Comparison of ENCODE assay signal across 8 cellular contexts in genomic region chr16:19067349-19068236, GRCh38. TPM values are rescaled to one million over a fixed set of nuclear protein-coding genes. Genes with fewer than 3 reads are reported as not detected.
DNase-seq lines count a peak whose midpoint lies in the region; ATAC-seq and TF ChIP-seq lines count a peak whose summit lies in the region.

Gene COQ7, plus strand, starts transcription at chr16:19067614. Its CDS starts 51 bp downstream, at chr16:19067665.

- H3K36me3 Mint-ChIP-seq in osteocyte (ENCODE audit: unreplicated experiment) = peaks cover 2% of the 10 kb centered on the region

- TF ChIP-seq CTCF in GM12864 (IDR thresholded peaks at IDR 0.05; ENCODE audit: low read depth, low read length, missing control alignments) (no peak), osteocyte (IDR thresholded peaks at IDR 0.05) (no peak)

- WGBS in thymus = under 1% methylated on average over 68 of the region's 68 CpGs

- peaks cover 8% of the 10 kb centered on the region for H3K36me3 ChIP-seq in thymus (ENCODE audit: control insufficient read depth, insufficient read depth)

- no peaks in the 10 kb centered on the region for H3K9me3 Mint-ChIP-seq in osteocyte (ENCODE audit: unreplicated experiment)

- no peaks in the 10 kb centered on the region for H3K27me3 Mint-ChIP-seq in osteocyte (ENCODE audit: unreplicated experiment)

- H3K27ac ChIP-seq in thymus (ENCODE audit: low read depth) = peak within 1 kb of the TSS; percentile 99

- H3K9me3 ChIP-seq in thymus (ENCODE audit: control insufficient read depth) = no peaks in the 10 kb centered on the region

- intact Hi-C loops in head of caudate nucleus (cut with DNase I) = loop anchor here (5.0 to 10.0 kb wide), 3 partner anchors 85 to 273 kb away; partner anchors contain the start of genes RPS15A, SMG1 and TMC7

- peaks cover 25% of the 10 kb centered on the region for H3K4me1 Mint-ChIP-seq in osteocyte (ENCODE audit: unreplicated experiment)

- DNase-seq in GM12864 (ENCODE audit: low read depth) = peak; percentile 100
- DNase-seq in NCI-H1417 (lab: John Stamatoyannopoulos, UW) = peak; percentile 96 to 100 (median 99)
- peak; percentile 90 to 96 for DNase-seq in SW 1271 (lab: John Stamatoyannopoulos, UW)
- DNase-seq in activated naive CD8-positive, alpha-beta T cell treated with anti-CD3 and anti-CD28 coated beads, Interleukin-2, amount 50 U/mL, for 16 hours (ENCODE audit: low read depth, low spot score) = peak; percentile 99
- peak; percentile 95 to 99 (median 98) for DNase-seq in head of caudate nucleus
- peak; percentile 99 for DNase-seq in osteocyte (ENCODE audit: extremely low spot score, unreplicated experiment)

- peak within 1 kb of the TSS; percentile 62 for H3K4me3 ChIP-seq in GM12864 (ENCODE audit: low read depth, low read length)
- H3K4me3 ChIP-seq in thymus (ENCODE audit: low read length) = peak within 1 kb of the TSS; percentile 85

- peak within 1 kb of the TSS; percentile 96 for H3K27ac Mint-ChIP-seq in osteocyte (ENCODE audit: unreplicated experiment)

- peaks cover 3% of the 10 kb centered on the region for H3K4me1 ChIP-seq in thymus (ENCODE audit: control insufficient read depth, insufficient read depth, low read length)

- no peaks in the 10 kb centered on the region for H3K27me3 ChIP-seq in thymus (ENCODE audit: control insufficient read depth, insufficient read depth)

- peak within 1 kb of the TSS; percentile 95 for H3K4me3 Mint-ChIP-seq in osteocyte (ENCODE audit: unreplicated experiment)

- ATAC-seq in HG02759 (IDR thresholded peaks at IDR 0.05; ENCODE audit: unreplicated experiment) = peak; percentile 90

RNA-seq across cellular contexts. Expression of gene COQ7, which starts in this region (rescaled TPM):
- 27.1 and 31.6 TPM in 2 replicates for total RNA-seq in osteocyte
- 15.4 TPM for polyA plus RNA-seq in thymus

Comparison
In these comparisons a context has a peak if more than half of its experiments do, and no peak if none do; other contexts are left out.
1. Peak in every context shown above with its lines: DNase-seq, ATAC-seq, H3K4me3 ChIP-seq and H3K27ac ChIP-seq.